Comparison of ENCODE assay signal across 28 cellular contexts in the genomic region with DNA sequence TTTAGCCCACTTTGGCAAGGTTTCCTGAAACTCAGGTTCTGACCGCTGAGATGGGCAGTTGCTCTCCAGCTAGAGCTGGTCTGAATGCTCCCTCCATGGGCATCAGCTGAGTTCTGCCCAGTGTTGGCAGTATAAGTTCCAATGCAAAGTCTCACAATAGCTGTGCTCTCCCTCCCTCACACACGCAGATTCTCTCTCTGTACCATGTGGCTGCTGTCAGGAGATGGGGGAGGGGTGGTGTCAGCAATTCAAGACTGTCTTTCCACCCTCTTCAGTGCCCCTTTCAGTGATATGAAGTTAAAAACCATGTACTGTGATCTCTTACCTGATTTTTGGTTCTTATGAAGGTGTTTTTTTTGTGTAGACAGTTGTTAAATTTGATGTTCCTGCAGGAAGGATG.
"Had no signal": no experiment of that assay in that cellular context is flagged by ENCODE, and none has a peak within 500 bp of the region (broad histone marks: within the 10 kb centered on the region; RNA-seq: fewer than 3 reads in every experiment).

No MANE protein-coding gene starts in this region.

- H3K4me3 Mint-ChIP-seq: activated CD4-positive, alpha-beta memory T cell treated with anti-CD3 and anti-CD28 coated beads, Interleukin-2, amount 10 ng/mL, durations not matched to agents 7 days and 5 days; activated CD4-positive, alpha-beta T cell treated with anti-CD3 and anti-CD28 coated beads, Interleukin-2, amount 10 ng/mL, durations not matched to agents 7 days and 5 days; activated T-cell treated with anti-CD3 and anti-CD28 coated beads, Interleukin-2, amount 50 U/mL, for 4 hours; activated T-helper 17 cell treated with anti-CD3 and anti-CD28 coated beads, Interleukin-2, amount 50 U/mL, for 72 hours; effector memory CD8-positive, alpha-beta T cell; immature natural killer cell; natural killer cell treated with Interleukin-12 subunit alpha and Interleukin-12 subunit beta and Interleukin-15 and Interleukin-18, amount 100 ng/mL, for 72 hours; T-helper 1 cell treated with Interleukin-12 subunit alpha and Interleukin-12 subunit beta and Interleukin-4 antibody, amounts not matched to agents 30 μg/mL and 1 μg/mL, for 36 hours had no signal

- H3K27ac Mint-ChIP-seq: activated CD4-positive, alpha-beta memory T cell treated with anti-CD3 and anti-CD28 coated beads, Interleukin-2, amount 10 ng/mL, durations not matched to agents 7 days and 5 days; activated CD4-positive, alpha-beta T cell treated with anti-CD3 and anti-CD28 coated beads, Interleukin-2, amount 10 ng/mL, durations not matched to agents 7 days and 5 days; activated T-helper 17 cell treated with anti-CD3 and anti-CD28 coated beads, Interleukin-2, amount 50 U/mL, for 72 hours; effector memory CD8-positive, alpha-beta T cell; immature natural killer cell; natural killer cell treated with Interleukin-12 subunit alpha and Interleukin-12 subunit beta and Interleukin-15 and Interleukin-18, amount 100 ng/mL, for 72 hours; T-helper 1 cell treated with Interleukin-12 subunit alpha and Interleukin-12 subunit beta and Interleukin-4 antibody, amounts not matched to agents 30 μg/mL and 1 μg/mL, for 36 hours had no signal

- H3K27me3 ChIP-seq: gastroesophageal sphincter, spleen, tibial nerve had no signal

- H3K4me1 ChIP-seq: lower lobe of right lung, spleen, tibial nerve had no signal

- H3K4me1 Mint-ChIP-seq: activated CD4-positive, alpha-beta memory T cell treated with anti-CD3 and anti-CD28 coated beads, Interleukin-2, amount 10 ng/mL, durations not matched to agents 7 days and 5 days; activated CD4-positive, alpha-beta T cell treated with anti-CD3 and anti-CD28 coated beads, Interleukin-2, amount 10 ng/mL, durations not matched to agents 7 days and 5 days; activated T-helper 17 cell treated with anti-CD3 and anti-CD28 coated beads, Interleukin-2, amount 50 U/mL, for 72 hours; immature natural killer cell had no signal

- DNase-seq: activated CD4-positive, alpha-beta memory T cell treated with anti-CD3 and anti-CD28 coated beads, Interleukin-2, amount 10 ng/mL, durations not matched to agents 7 days and 5 days; activated CD4-positive, alpha-beta T cell treated with anti-CD3 and anti-CD28 coated beads for 1 hour; activated CD4-positive, alpha-beta T cell treated with anti-CD3 and anti-CD28 coated beads, Interleukin-2, amount 10 ng/mL, durations not matched to agents 7 days and 5 days; activated gamma-delta T cell treated with Interleukin-2 at 50 U/mL for 16 hours; activated naive CD4-positive, alpha-beta T cell treated with anti-CD3 and anti-CD28 coated beads, Interleukin-2, amount 50 U/mL, for 16 hours; activated T-cell treated with anti-CD3 and anti-CD28 coated beads, Interleukin-2, amount 50 U/mL, for 4 hours; amniotic stem cell; caudate nucleus; cortex of kidney; effector memory CD8-positive, alpha-beta T cell; head of caudate nucleus; hippocampal formation; immature natural killer cell; lower lobe of right lung; mesenchymal stem cell; mucosa of descending colon; occipital lobe; right cardiac atrium; spleen; stimulated activated naive CD4-positive, alpha-beta T cell treated with Interleukin-2 at 50 U/mL for 16 hours; T-helper 9 cell had no signal

- H3K9me3 Mint-ChIP-seq: activated CD4-positive, alpha-beta memory T cell treated with anti-CD3 and anti-CD28 coated beads, Interleukin-2, amount 10 ng/mL, durations not matched to agents 7 days and 5 days; activated CD4-positive, alpha-beta T cell treated with anti-CD3 and anti-CD28 coated beads, Interleukin-2, amount 10 ng/mL, durations not matched to agents 7 days and 5 days; immature natural killer cell; T-helper 1 cell treated with Interleukin-12 subunit alpha and Interleukin-12 subunit beta and Interleukin-4 antibody, amounts not matched to agents 30 μg/mL and 1 μg/mL, for 36 hours had no signal

- H3K27me3 Mint-ChIP-seq: natural killer cell treated with Interleukin-12 subunit alpha and Interleukin-12 subunit beta and Interleukin-15 and Interleukin-18, amount 100 ng/mL, for 72 hours had no signal

- ATAC-seq: activated T-cell treated with anti-CD3 and anti-CD28 coated beads, Interleukin-2, amount 50 U/mL, for 4 hours; activated T-helper 17 cell treated with anti-CD3 and anti-CD28 coated beads, Interleukin-2, amount 50 U/mL, for 72 hours; effector memory CD8-positive, alpha-beta T cell; gastroesophageal sphincter; left lobe of liver; lower lobe of right lung; mucosa of descending colon; natural killer cell treated with Interleukin-12 subunit alpha and Interleukin-12 subunit beta and Interleukin-15 and Interleukin-18, amount 100 ng/mL, for 72 hours; right cardiac atrium had no signal

- H3K36me3 Mint-ChIP-seq: immature natural killer cell; natural killer cell treated with Interleukin-12 subunit alpha and Interleukin-12 subunit beta and Interleukin-15 and Interleukin-18, amount 100 ng/mL, for 72 hours had no signal

- H3K9me3 ChIP-seq: gastroesophageal sphincter, lower lobe of right lung, mucosa of descending colon, spleen, tibial nerve had no signal

- H3K4me3 ChIP-seq: gastroesophageal sphincter, lower lobe of right lung, mucosa of descending colon, spleen, tibial nerve had no signal

- H3K36me3 ChIP-seq: gastroesophageal sphincter, lower lobe of right lung, spleen, tibial nerve had no signal

- H3K27ac ChIP-seq: gastroesophageal sphincter, lower lobe of right lung, spleen, tibial nerve, VCaP had no signal
